Comparison of ENCODE assay signal across 13 cellular contexts in the genomic region with DNA sequence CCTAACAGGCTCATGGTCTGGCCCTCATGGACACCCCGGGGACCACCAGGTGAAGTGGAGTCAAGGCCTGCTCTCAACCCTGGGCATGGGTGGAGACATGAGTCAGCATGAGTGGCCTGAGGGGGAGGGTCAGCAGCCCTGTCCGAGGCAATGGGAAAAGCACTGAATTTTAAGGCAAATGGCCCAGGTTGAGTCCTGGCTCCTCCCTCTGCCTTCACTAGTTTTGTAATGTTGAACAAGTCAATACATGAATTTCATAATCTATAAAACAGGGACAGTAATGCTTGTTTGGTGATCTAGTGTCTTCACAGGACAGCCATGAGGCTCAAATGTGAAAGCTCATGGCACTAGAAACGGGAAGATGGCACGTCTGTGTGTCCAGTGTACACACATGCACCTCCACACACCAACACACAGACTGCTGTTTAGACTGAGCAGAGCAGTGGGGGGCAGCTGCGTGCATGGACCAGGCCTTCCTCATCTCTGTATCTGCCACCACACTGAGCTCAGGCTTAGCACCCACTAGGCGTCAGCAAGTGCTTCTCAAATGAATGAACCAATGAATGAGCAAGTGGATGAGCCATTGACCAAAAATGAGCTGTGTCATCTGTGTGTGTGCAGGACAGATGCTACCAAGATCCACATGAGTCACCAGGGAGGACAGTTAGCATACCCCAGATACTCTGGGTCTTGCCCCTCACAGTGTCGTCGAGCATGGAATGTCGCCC.
DNase-seq lines count a peak whose midpoint lies in the region; ATAC-seq and TF ChIP-seq lines count a peak whose summit lies in the region.
"Had no signal": no experiment of that assay in that cellular context is flagged by ENCODE, and none has a peak within 500 bp of the region (broad histone marks: within the 10 kb centered on the region; RNA-seq: fewer than 3 reads in every experiment).

No MANE protein-coding gene starts in this region.

- H3K9me3 ChIP-seq in A673 (ENCODE audit: low read depth, low read length, poor library complexity, severe bottlenecking) (no peaks in the 10 kb centered on the region), ascending aorta (no peaks in the 10 kb centered on the region), ovary (no peaks in the 10 kb centered on the region)
- H3K9me3 ChIP-seq: Peyer's patch, upper lobe of left lung had no signal

- TF ChIP-seq CTCF in A673 (conservative IDR thresholded peaks at IDR 0.05; ENCODE audit: low read depth, low read length) (no peak), ascending aorta (IDR thresholded peaks at IDR 0.05) (peak in 1 of 3 experiments; percentile 35), ovary (IDR thresholded peaks at IDR 0.05) (no peak)

- no peak for TF ChIP-seq POLR2A in ovary (IDR thresholded peaks at IDR 0.05)

- POLR2A ChIA-PET in A673 (lab: Charles Lee; ENCODE audit: low non-redundant PET) = interaction anchor here (0.7 kb wide), 1 partner anchor 216 kb away, joined by 3 read pairs; no protein-coding TSS in a partner anchor

- ATAC-seq in GM21526 (IDR thresholded peaks at IDR 0.05; ENCODE audit: low FRiP score, unreplicated experiment) = no peak

- H3K4me3 ChIP-seq in A673 (ENCODE audit: low read depth, low read length, poor library complexity, severe bottlenecking) = no peak overlapping the region
- peak overlapping the region; percentile 45 to 65 for H3K4me3 ChIP-seq in ascending aorta
- no peak overlapping the region for H3K4me3 ChIP-seq in ovary
- H3K4me3 ChIP-seq: Peyer's patch, upper lobe of left lung had no signal

- TSS peak; percentile 48 for BruUV-seq in A673 (replicated peaks; lab: Mats Ljungman, UMichigan)

- no peaks in the 10 kb centered on the region for H3K27me3 ChIP-seq in A673 (replicated peaks; ENCODE audit: insufficient read depth, low read depth, low read length, poor library complexity)
- H3K27me3 ChIP-seq in ascending aorta = no peaks in the 10 kb centered on the region
- no peaks in the 10 kb centered on the region for H3K27me3 ChIP-seq in ovary
- H3K27me3 ChIP-seq: Peyer's patch, upper lobe of left lung had no signal

- H3K4me1 ChIP-seq in A673 (ENCODE audit: insufficient read depth, low read length, poor library complexity, severe bottlenecking) = peaks cover 26% of the 10 kb centered on the region
- H3K4me1 ChIP-seq in ascending aorta = peaks cover 11 to 18% of the 10 kb centered on the region in 2 donors
- no peaks in the 10 kb centered on the region for H3K4me1 ChIP-seq in ovary (ENCODE audit: insufficient read depth)

- no peak for TF ChIP-seq EP300 in ovary (IDR thresholded peaks at IDR 0.05)

- no peaks in the 10 kb centered on the region for H3K36me3 ChIP-seq in A673 (ENCODE audit: insufficient read depth, low read length, poor library complexity, severe bottlenecking)
- H3K36me3 ChIP-seq in ascending aorta = no peaks in the 10 kb centered on the region
- H3K36me3 ChIP-seq in ovary = no peaks in the 10 kb centered on the region
- H3K36me3 ChIP-seq: Peyer's patch, upper lobe of left lung had no signal

- intact Hi-C loops in A673 (cut with micrococcal nuclease; ENCODE audit: unreplicated experiment) (no loop called here), ascending aorta (cut with DNase I) (loop anchor here (1.0 kb wide), 1 partner anchor 64 kb away; a partner anchor contains a TSS), ovary (cut with DNase I) (loop anchor here in 3 of 4 donors (10.0 kb wide), 3 partner anchors 205 to 275 kb away; no protein-coding TSS in a partner anchor)

- CTCF ChIA-PET in A673 (lab: Charles Lee) = interaction anchor here (0.6 to 1.6 kb wide), 3 partner anchors 18 to 210 kb away, joined by 3 to 5 read pairs (median 3); no protein-coding TSS in a partner anchor

- peak overlapping the region; percentile 91 for H3K27ac ChIP-seq in A673 (ENCODE audit: low read depth, low read length, poor library complexity, severe bottlenecking)
- H3K27ac ChIP-seq in ascending aorta = peak overlapping the region; percentile 79 to 89
- H3K27ac ChIP-seq in ovary = no peak overlapping the region
- H3K27ac ChIP-seq: Peyer's patch, upper lobe of left lung had no signal

- 78 to 82% (median 78%) methylated on average over 9 of the region's 9 CpGs for WGBS in ovary, 3 donors

- DNase-seq in A673 (ENCODE audit: low spot score) (peak; percentile 77), HS-5 (ENCODE audit: low read depth) (peak; percentile 97), ascending aorta (ENCODE audit: low spot score in 2 of 2) (peak in 1 of 2 donors; percentile 83), kidney tubule cell (ENCODE audit: low spot score) (peak; percentile 92), ovary (no peak), middle frontal gyrus (ENCODE audit: extremely low spot score, low spot score) (no peak)
- no peak for DNase-seq in stimulated activated CD4-positive, alpha-beta T cell treated with anti-CD3 and anti-CD28 coated beads, Interleukin-12 subunit alpha, Interleukin-12 subunit beta, amount 100 ng/mL, for 4 hours
- DNase-seq: activated CD4-positive, alpha-beta memory T cell treated with anti-CD3 and anti-CD28 coated beads for 36 hours; CD4-positive, alpha-beta memory T cell; NCI-H1048; Peyer's patch had no signal

Comparison
In these comparisons a context has a peak if more than half of its experiments do, and no peak if none do; other contexts are left out.
1. DNase-seq: peak in A673 (single experiment), HS-5 (single experiment) and kidney tubule cell (single experiment); none in ovary (0 of 5), middle frontal gyrus (single experiment) and stimulated activated CD4-positive, alpha-beta T cell treated with anti-CD3 and anti-CD28 coated beads, Interleukin-12 subunit alpha, Interleukin-12 subunit beta, amount 100 ng/mL, for 4 hours (single experiment).
2. H3K27ac ChIP-seq: peak in A673 (single experiment) and ascending aorta (2 of 2); none in ovary (0 of 2).
3. H3K4me3 ChIP-seq: peak in ascending aorta (2 of 2); none in A673 (single experiment) and ovary (single experiment).